In the genomic region with DNA sequence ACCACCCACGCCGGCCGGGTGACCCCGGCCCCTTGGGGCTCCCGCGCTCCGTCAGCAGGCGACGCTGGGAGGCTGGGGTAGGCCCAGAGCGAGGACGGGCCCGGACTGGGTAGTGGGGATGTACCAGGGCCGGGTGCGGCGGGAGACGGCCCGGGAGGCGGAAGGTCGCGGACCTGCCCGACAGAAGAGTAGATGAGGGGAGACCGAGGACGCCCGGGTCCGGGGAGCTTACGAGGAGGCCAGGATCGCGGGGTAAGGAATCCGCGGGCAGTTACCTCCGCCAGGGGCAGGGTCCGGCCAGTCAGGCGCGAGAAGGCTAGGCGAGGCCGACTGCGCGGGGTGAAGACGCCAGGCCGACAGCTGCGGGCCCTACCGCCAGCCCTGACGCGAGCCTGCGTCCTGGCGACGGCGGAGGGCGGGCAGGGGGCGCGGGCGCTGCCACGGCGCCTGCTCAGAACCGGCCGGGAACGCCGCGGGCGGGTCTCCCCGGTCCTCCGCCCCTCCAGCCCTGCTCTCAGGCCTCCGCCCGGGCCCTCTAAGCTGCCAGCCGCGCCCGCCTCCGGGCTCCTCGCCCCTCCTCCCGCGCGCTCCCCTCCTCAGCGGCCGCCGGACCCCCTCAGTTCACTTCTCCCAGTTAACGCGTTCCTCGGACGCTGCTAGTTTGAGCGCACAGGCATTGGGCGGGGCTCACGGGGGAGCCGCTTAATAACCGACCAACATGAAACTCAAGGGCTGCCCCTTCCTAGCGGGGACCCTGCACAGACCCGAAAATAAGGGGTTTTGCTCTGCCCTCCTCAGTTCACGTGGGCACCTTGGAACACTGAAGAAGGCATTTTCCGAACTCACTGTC, we compare ENCODE assay signal across 1 cellular context.
A peak's percentile ranks its signal among the peaks of the same experiment; 100 is the strongest.
TF ChIP-seq lines count a peak whose summit lies in the region.

Gene CPLANE1 (minus strand): TSS at position 407 of the 850 bp plus-strand sequence. CDS start 1,678 bp downstream, outside the sequence.

TF ChIP-seq in GM12878, 131 proteins besides CTCF, POLR2A, EP300 and RAD21 (continued from another document):
- TF ChIP-seq, protein P1, sequence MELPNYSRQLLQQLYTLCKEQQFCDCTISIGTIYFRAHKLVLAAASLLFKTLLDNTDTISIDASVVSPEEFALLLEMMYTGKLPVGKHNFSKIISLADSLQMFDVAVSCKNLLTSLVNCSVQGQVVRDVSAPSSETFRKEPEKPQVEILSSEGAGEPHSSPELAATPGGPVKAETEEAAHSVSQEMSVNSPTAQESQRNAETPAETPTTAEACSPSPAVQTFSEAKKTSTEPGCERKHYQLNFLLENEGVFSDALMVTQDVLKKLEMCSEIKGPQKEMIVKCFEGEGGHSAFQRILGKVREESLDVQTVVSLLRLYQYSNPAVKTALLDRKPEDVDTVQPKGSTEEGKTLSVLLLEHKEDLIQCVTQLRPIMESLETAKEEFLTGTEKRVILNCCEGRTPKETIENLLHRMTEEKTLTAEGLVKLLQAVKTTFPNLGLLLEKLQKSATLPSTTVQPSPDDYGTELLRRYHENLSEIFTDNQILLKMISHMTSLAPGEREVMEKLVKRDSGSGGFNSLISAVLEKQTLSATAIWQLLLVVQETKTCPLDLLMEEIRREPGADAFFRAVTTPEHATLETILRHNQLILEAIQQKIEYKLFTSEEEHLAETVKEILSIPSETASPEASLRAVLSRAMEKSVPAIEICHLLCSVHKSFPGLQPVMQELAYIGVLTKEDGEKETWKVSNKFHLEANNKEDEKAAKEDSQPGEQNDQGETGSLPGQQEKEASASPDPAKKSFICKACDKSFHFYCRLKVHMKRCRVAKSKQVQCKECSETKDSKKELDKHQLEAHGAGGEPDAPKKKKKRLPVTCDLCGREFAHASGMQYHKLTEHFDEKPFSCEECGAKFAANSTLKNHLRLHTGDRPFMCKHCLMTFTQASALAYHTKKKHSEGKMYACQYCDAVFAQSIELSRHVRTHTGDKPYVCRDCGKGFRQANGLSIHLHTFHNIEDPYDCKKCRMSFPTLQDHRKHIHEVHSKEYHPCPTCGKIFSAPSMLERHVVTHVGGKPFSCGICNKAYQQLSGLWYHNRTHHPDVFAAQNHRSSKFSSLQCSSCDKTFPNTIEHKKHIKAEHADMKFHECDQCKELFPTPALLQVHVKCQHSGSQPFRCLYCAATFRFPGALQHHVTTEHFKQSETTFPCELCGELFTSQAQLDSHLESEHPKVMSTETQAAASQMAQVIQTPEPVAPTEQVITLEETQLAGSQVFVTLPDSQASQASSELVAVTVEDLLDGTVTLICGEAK (IDR thresholded peaks at IDR 0.05; ENCODE audit: borderline replicate concordance): 0 out of 2 replicates have a peak, but pooled peaks have one; percentile 5
- TF ChIP-seq DPF2 (IDR thresholded peaks at IDR 0.05) (peak; percentile 63; the same call in 1 of the 2 replicates), TARDBP (IDR thresholded peaks at IDR 0.05; ENCODE audit: borderline replicate concordance) (no peak), YY1 (IDR thresholded peaks at IDR 0.05; ENCODE audit: low read depth, low read length) (peak; percentile 22; the same call in 1 of the 2 replicates), POLR2AphosphoS5 (IDR thresholded peaks at IDR 0.05; ENCODE audit: low read length) (peak; percentile 65), TCF7 (IDR thresholded peaks at IDR 0.05; ENCODE audit: borderline replicate concordance) (no peak), ZNF687 (IDR thresholded peaks at IDR 0.05) (peak; percentile 67; the same call in 1 of the 2 replicates), MLLT1 (IDR thresholded peaks at IDR 0.05) (no peak; the same call in 1 of the 2 replicates), MEF2B (IDR thresholded peaks at IDR 0.05; ENCODE audit: partially characterized antibody, poor library complexity, severe bottlenecking) (peak; percentile 79), GATAD2B (conservative IDR thresholded peaks at IDR 0.05; ENCODE audit: low read depth) (peak; percentile 95), TAF1 (IDR thresholded peaks at IDR 0.05; ENCODE audit: borderline replicate concordance, low read depth, low read length) (peak; percentile 46; the same call in 1 of the 2 replicates), CREB1 (IDR thresholded peaks at IDR 0.05; ENCODE audit: low read depth) (peak; percentile 54), IKZF1 (conservative IDR thresholded peaks at IDR 0.05) (peak; percentile 72), E2F4 (IDR thresholded peaks at IDR 0.05; ENCODE audit: low read depth, low read length) (no peak), IRF4 (IDR thresholded peaks at IDR 0.05; ENCODE audit: low read depth, low read length) (no peak), CREM (IDR thresholded peaks at IDR 0.05; ENCODE audit: low read depth) (0 out of 2 replicates have a peak, but pooled peaks have one; percentile 12), PML (IDR thresholded peaks at IDR 0.05; ENCODE audit: low read length) (0 out of 2 replicates have a peak, but pooled peaks have one; percentile 35), NR2F1 (conservative IDR thresholded peaks at IDR 0.05) (peak; percentile 86), BMI1 (IDR thresholded peaks at IDR 0.05; ENCODE audit: borderline replicate concordance) (no peak), HDAC6 (IDR thresholded peaks at IDR 0.05; ENCODE audit: unreplicated experiment) (peak; percentile 42), NKRF (conservative IDR thresholded peaks at IDR 0.05) (peak; percentile 74), ZNF207 (IDR thresholded peaks at IDR 0.05; ENCODE audit: borderline replicate concordance) (0 out of 2 replicates have a peak, but pooled peaks have one; percentile 12)
- TF ChIP-seq, protein P2, sequence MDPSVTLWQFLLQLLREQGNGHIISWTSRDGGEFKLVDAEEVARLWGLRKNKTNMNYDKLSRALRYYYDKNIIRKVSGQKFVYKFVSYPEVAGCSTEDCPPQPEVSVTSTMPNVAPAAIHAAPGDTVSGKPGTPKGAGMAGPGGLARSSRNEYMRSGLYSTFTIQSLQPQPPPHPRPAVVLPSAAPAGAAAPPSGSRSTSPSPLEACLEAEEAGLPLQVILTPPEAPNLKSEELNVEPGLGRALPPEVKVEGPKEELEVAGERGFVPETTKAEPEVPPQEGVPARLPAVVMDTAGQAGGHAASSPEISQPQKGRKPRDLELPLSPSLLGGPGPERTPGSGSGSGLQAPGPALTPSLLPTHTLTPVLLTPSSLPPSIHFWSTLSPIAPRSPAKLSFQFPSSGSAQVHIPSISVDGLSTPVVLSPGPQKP (IDR thresholded peaks at IDR 0.05; ENCODE audit: low read depth, low read length): 0 out of 2 replicates have a peak, but pooled peaks have one; percentile 27
- TF ChIP-seq, protein P3, sequence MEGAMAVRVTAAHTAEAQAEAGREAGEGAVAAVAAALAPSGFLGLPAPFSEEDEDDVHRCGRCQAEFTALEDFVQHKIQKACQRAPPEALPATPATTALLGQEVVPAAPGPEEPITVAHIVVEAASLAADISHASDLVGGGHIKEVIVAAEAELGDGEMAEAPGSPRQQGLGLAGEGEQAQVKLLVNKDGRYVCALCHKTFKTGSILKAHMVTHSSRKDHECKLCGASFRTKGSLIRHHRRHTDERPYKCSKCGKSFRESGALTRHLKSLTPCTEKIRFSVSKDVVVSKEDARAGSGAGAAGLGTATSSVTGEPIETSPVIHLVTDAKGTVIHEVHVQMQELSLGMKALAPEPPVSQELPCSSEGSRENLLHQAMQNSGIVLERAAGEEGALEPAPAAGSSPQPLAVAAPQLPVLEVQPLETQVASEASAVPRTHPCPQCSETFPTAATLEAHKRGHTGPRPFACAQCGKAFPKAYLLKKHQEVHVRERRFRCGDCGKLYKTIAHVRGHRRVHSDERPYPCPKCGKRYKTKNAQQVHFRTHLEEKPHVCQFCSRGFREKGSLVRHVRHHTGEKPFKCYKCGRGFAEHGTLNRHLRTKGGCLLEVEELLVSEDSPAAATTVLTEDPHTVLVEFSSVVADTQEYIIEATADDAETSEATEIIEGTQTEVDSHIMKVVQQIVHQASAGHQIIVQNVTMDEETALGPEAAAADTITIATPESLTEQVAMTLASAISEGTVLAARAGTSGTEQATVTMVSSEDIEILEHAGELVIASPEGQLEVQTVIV (IDR thresholded peaks at IDR 0.05; ENCODE audit: borderline replicate concordance, partially characterized antibody): no peak
TF ChIP-seq in GM12878: peak in this region for 21.
